ENCODE assay signal across 8 cellular contexts in genomic region chr16:30526823-30527634, GRCh38. TPM values are rescaled to one million over a fixed set of nuclear protein-coding genes. Genes with fewer than 3 reads are reported as not detected.
DNase-seq lines count a peak whose midpoint lies in the region; ATAC-seq and TF ChIP-seq lines count a peak whose summit lies in the region.

No MANE protein-coding gene starts in this region.

- peak overlapping the region; percentile 93 for H3K27ac Mint-ChIP-seq in chondrocyte (ENCODE audit: unreplicated experiment)

- H3K4me1 Mint-ChIP-seq in chondrocyte (ENCODE audit: low read depth), result peaks cover 23% of the 10 kb centered on the region

- peak overlapping the region; percentile 77 for H3K4me3 ChIP-seq in BJ (ENCODE audit: low read depth, low read length)

- peaks cover 2% of the 10 kb centered on the region for H3K36me3 Mint-ChIP-seq in chondrocyte (ENCODE audit: low read depth)

- CTCF ChIA-PET in BJ (lab: Yijun Ruan, JAX), result interaction anchor here (0.9 to 1.3 kb wide), 4 partner anchors 9 to 435 kb away, joined by 3 to 4 read pairs (median 3); partner anchors contain the start of genes TBX6 and ZNF764

- H3K36me3 ChIP-seq in BJ (ENCODE audit: control insufficient read depth, insufficient read depth, low read length), result no peaks in the 10 kb centered on the region; the same call in 1 of the 2 replicates

- TF ChIP-seq CTCF in BJ (IDR thresholded peaks at IDR 0.05; ENCODE audit: insufficient read depth, low read depth, low read length), result peak; percentile 48
- TF ChIP-seq CTCF in chondrocyte (IDR thresholded peaks at IDR 0.05), result peak; percentile 76

- peak overlapping the region; percentile 67 for H3K4me3 Mint-ChIP-seq in chondrocyte (ENCODE audit: unreplicated experiment)

- peak; percentile 74 for DNase-seq in BJ (ENCODE audit: low read depth)
- DNase-seq in NCI-H510A (lab: John Stamatoyannopoulos, UW), result peak; percentile 99
- DNase-seq in activated CD4-positive, alpha-beta T cell treated with anti-CD3 and anti-CD28 coated beads for 24 hours (ENCODE audit: low read depth in 2 of 2), result peak; percentile 88 to 96
- peak; percentile 100 for DNase-seq in chondrocyte (ENCODE audit: low spot score)
- DNase-seq in kidney glomerular epithelial cell (lab: John Stamatoyannopoulos, UW), result peak; percentile 87
- peak; percentile 92 to 96 for DNase-seq in stimulated activated CD4-positive, alpha-beta T cell treated with anti-CD3 and anti-CD28 coated beads, Interleukin-15, amount 100 ng/mL, for 48 hours (ENCODE audit: low read depth in 2 of 2)

- ATAC-seq in HG03432 (IDR thresholded peaks at IDR 0.05; ENCODE audit: unreplicated experiment), result peak; percentile 84

- POLR2A ChIA-PET in BJ (lab: Charles Lee), result interaction anchor here (1.1 kb wide), 1 partner anchor 278 kb away, joined by 3 read pairs; no protein-coding TSS in a partner anchor

- H3K27me3 ChIP-seq in BJ (ENCODE audit: control insufficient read depth, insufficient read depth, low read length), result no peaks in the 10 kb centered on the region

- H3K9me3 Mint-ChIP-seq in chondrocyte (ENCODE audit: low read depth), result no peaks in the 10 kb centered on the region

- TF ChIP-seq POLR2A in GM19193 (IDR thresholded peaks at IDR 0.05; ENCODE audit: extremely low read depth, insufficient read depth, insufficient read length), result peak; percentile 50

- H3K27me3 Mint-ChIP-seq in chondrocyte (ENCODE audit: low read depth), result no peaks in the 10 kb centered on the region

RNA-seq across cellular contexts. Expression of gene ZNF768, which starts 0.7 kb away (rescaled TPM):
- polyA plus RNA-seq in BJ (2011; rRNA removed), result 14.0 and 17.2 TPM in 2 replicates
- 7.1 and 11.4 TPM in 2 replicates for polyA minus RNA-seq in BJ (2011; rRNA and poly(A)+ RNA removed)
- total RNA-seq in chondrocyte, result 27.6 to 30.0 TPM (median 28.6 TPM) in 3 replicates

RNA-seq across cellular contexts. Expression of gene ZNF747, which starts 7.6 kb away (rescaled TPM):
- polyA plus RNA-seq in BJ (2011; rRNA removed), result 5.5 and 6.4 TPM in 2 replicates
- polyA minus RNA-seq in BJ (2011; rRNA and poly(A)+ RNA removed), result 3.8 and 4.9 TPM in 2 replicates
- total RNA-seq in chondrocyte, result 3.5 to 6.7 TPM (median 6.7 TPM) in 3 replicates

RNA-seq across cellular contexts. Expression of gene ZNF764, which starts 31.1 kb away (rescaled TPM):
- 2.3 and 2.6 TPM in 2 replicates for polyA plus RNA-seq in BJ (2011; rRNA removed)
- 1.8 and 2.0 TPM in 2 replicates for polyA minus RNA-seq in BJ (2011; rRNA and poly(A)+ RNA removed)
- total RNA-seq in chondrocyte, result 8.3 to 11.1 TPM (median 8.6 TPM) in 3 replicates

RNA-seq across cellular contexts. Expression of gene ZNF688, which starts 44.5 kb away (rescaled TPM):
- 6.3 and 8.8 TPM in 2 replicates for polyA plus RNA-seq in BJ (2011; rRNA removed)
- 1.2 and 2.1 TPM in 2 replicates for polyA minus RNA-seq in BJ (2011; rRNA and poly(A)+ RNA removed)
- 11.7 to 15.0 TPM (median 13.7 TPM) in 3 replicates for total RNA-seq in chondrocyte

RNA-seq across cellular contexts. Expression of gene ITGAL, which starts 54.5 kb away (rescaled TPM):
- 0.06 TPM in 2 replicates for polyA plus RNA-seq in BJ (2011; rRNA removed)
- 0.05 TPM in 1 of 2 replicates, not detected in the other for polyA minus RNA-seq in BJ (2011; rRNA and poly(A)+ RNA removed)
- not detected in 3 replicates for total RNA-seq in chondrocyte

Comparison
In these comparisons a context has a peak if more than half of its experiments do, and no peak if none do; other contexts are left out.
1. Peak in every context shown above with its lines: DNase-seq, ATAC-seq and H3K4me3 ChIP-seq.